Comparison of ENCODE assay signal across 13 cellular contexts in genomic region chr3:194223951-194224350, GRCh38.
"Had no signal": no experiment of that assay in that cellular context is flagged by ENCODE, and none has a peak within 500 bp of the region (broad histone marks: within the 10 kb centered on the region; RNA-seq: fewer than 3 reads in every experiment).

No MANE protein-coding gene starts in this region.

- H3K9me3 Mint-ChIP-seq: activated naive CD8-positive, alpha-beta T cell treated with anti-CD3 and anti-CD28 coated beads, Interleukin-2, amount 10 ng/mL, durations not matched to agents 7 days and 5 days; activated T-helper 1 cell treated with anti-CD3 and anti-CD28 coated beads, Interleukin-12 subunit alpha, Interleukin-12 subunit beta, Interleukin-2, Interleukin-4 antibody, amounts not matched to agents 30 ng/mL and 10 ng/mL and 1 ng/mL, durations not matched to agents 14 hours and 24 hours and 36 hours; effector memory CD8-positive, alpha-beta T cell; stimulated activated memory B cell treated with anti-CD40 and anti-IgM and Interleukin-4, amounts not matched to agents 10 μg/mL and 1 μg/mL and 100 μg/mL, for 72 hours had no signal

- ATAC-seq: effector memory CD8-positive, alpha-beta T cell; naive thymus-derived CD8-positive, alpha-beta T cell; stimulated activated memory B cell treated with anti-CD40 and anti-IgM and Interleukin-4, amounts not matched to agents 10 μg/mL and 1 μg/mL and 100 μg/mL, for 72 hours had no signal

- H3K4me3 Mint-ChIP-seq: activated naive CD8-positive, alpha-beta T cell treated with anti-CD3 and anti-CD28 coated beads, Interleukin-2, amount 10 ng/mL, durations not matched to agents 7 days and 5 days; activated T-helper 1 cell treated with anti-CD3 and anti-CD28 coated beads, Interleukin-12 subunit alpha, Interleukin-12 subunit beta, Interleukin-2, Interleukin-4 antibody, amounts not matched to agents 30 ng/mL and 10 ng/mL and 1 ng/mL, durations not matched to agents 14 hours and 24 hours and 36 hours; effector memory CD8-positive, alpha-beta T cell; naive thymus-derived CD8-positive, alpha-beta T cell; stimulated activated memory B cell treated with anti-CD40 and anti-IgM and Interleukin-4, amounts not matched to agents 10 μg/mL and 1 μg/mL and 100 μg/mL, for 72 hours had no signal

- H3K27ac Mint-ChIP-seq: activated naive CD8-positive, alpha-beta T cell treated with anti-CD3 and anti-CD28 coated beads, Interleukin-2, amount 10 ng/mL, durations not matched to agents 7 days and 5 days; activated T-helper 1 cell treated with anti-CD3 and anti-CD28 coated beads, Interleukin-12 subunit alpha, Interleukin-12 subunit beta, Interleukin-2, Interleukin-4 antibody, amounts not matched to agents 30 ng/mL and 10 ng/mL and 1 ng/mL, durations not matched to agents 14 hours and 24 hours and 36 hours; effector memory CD8-positive, alpha-beta T cell; stimulated activated memory B cell treated with anti-CD40 and anti-IgM and Interleukin-4, amounts not matched to agents 10 μg/mL and 1 μg/mL and 100 μg/mL, for 72 hours had no signal

- DNase-seq: activated CD4-positive, alpha-beta T cell treated with anti-CD3 and anti-CD28 coated beads for 1 hour; activated CD4-positive, alpha-beta T cell treated with anti-CD3 and anti-CD28 coated beads, Interleukin-2, amount 50 U/mL, for 48 hours; activated naive CD8-positive, alpha-beta T cell treated with anti-CD3 and anti-CD28 coated beads, Interleukin-2, amount 10 ng/mL, durations not matched to agents 7 days and 5 days; effector memory CD8-positive, alpha-beta T cell; mesendoderm; naive thymus-derived CD8-positive, alpha-beta T cell; pancreas; spleen; stimulated activated CD4-positive, alpha-beta T cell treated with anti-CD3 and anti-CD28 coated beads, Interleukin-4, amount 100 ng/mL, for 4 hours; testis; upper lobe of left lung had no signal

- H3K36me3 Mint-ChIP-seq: activated naive CD8-positive, alpha-beta T cell treated with anti-CD3 and anti-CD28 coated beads, Interleukin-2, amount 10 ng/mL, durations not matched to agents 7 days and 5 days; stimulated activated memory B cell treated with anti-CD40 and anti-IgM and Interleukin-4, amounts not matched to agents 10 μg/mL and 1 μg/mL and 100 μg/mL, for 72 hours had no signal
